ENCODE assay signal across 1 cellular context in genomic region chr12:94603434-94604068, GRCh38.
TF ChIP-seq lines count a peak whose summit lies in the region.

No MANE protein-coding gene starts in this region.

TF ChIP-seq in GM23338, 12 proteins besides CTCF, POLR2A, EP300 and RAD21 (continued from another document):
- TF ChIP-seq ZNF462 (CRISPR knock-in tag; IDR thresholded peaks at IDR 0.05) (no peak), EZH2phosphoT487 (IDR thresholded peaks at IDR 0.05; ENCODE audit: unreplicated experiment) (no peak)
TF ChIP-seq in GM23338: peak in this region for 0.
